8 cellular contexts compared by ENCODE assay signal in genomic region chr7:101077303-101078086, GRCh38. TPM values are rescaled to one million over a fixed set of nuclear protein-coding genes. Genes with fewer than 3 reads are reported as not detected.
DNase-seq lines count a peak whose midpoint lies in the region; ATAC-seq and TF ChIP-seq lines count a peak whose summit lies in the region.

No MANE protein-coding gene starts in this region.

- intact Hi-C loops in ascending aorta (cut with DNase I), result loop anchor here (5.0 kb wide), 1 partner anchor 180 kb away; the partner anchor contains the start of gene ACHE

- H3K36me3 ChIP-seq in ascending aorta, result no peaks in the 10 kb centered on the region

- no peaks in the 10 kb centered on the region for H3K4me1 ChIP-seq in ascending aorta

- H3K9me3 ChIP-seq in ascending aorta, result no peaks in the 10 kb centered on the region

- peak; percentile 69 for ATAC-seq in HG02798 (IDR thresholded peaks at IDR 0.05; ENCODE audit: poor library complexity, unreplicated experiment)

- no peak overlapping the region for H3K27ac ChIP-seq in ascending aorta

- H3K27me3 ChIP-seq in ascending aorta, result no peaks in the 10 kb centered on the region

- peak; percentile 93 for TF ChIP-seq CTCF in GM10266 (IDR thresholded peaks at IDR 0.05; ENCODE audit: control insufficient read depth, insufficient read depth, low read depth, missing control alignments)
- peak; percentile 77 to 90 (median 87) for TF ChIP-seq CTCF in ascending aorta (IDR thresholded peaks at IDR 0.05)

- H3K4me3 ChIP-seq in ascending aorta, result no peak overlapping the region

- DNase-seq in GM10266 (ENCODE audit: extremely low spot score) (peak; percentile 83), NCI-H2081 treated with DMSO at 0.1 percent for 48 hours (lab: John Stamatoyannopoulos, UW) (peak; percentile 64), T-helper 22 cell (ENCODE audit: low read depth) (peak; percentile 51), ascending aorta (ENCODE audit: low spot score in 2 of 2) (peak in 1 of 2 donors; percentile 86), iPS DF 4.7 (ENCODE audit: extremely low read depth, low spot score) (peak; percentile 91), cortex of kidney (lab: John Stamatoyannopoulos, UW) (no peak)
- peak; percentile 74 to 90 (median 75) for DNase-seq in stimulated activated CD4-positive, alpha-beta T cell treated with anti-CD3 and anti-CD28 coated beads, Interleukin-12 subunit alpha, Interleukin-12 subunit beta, amount 100 ng/mL, for 48 hours (ENCODE audit: low read depth in 2 of 3, low spot score in 1 of 3)

RNA-seq across cellular contexts. Expression of gene TRIM56, which starts 7.8 kb away (rescaled TPM):
- 29.6 TPM for total RNA-seq in ascending aorta

RNA-seq across cellular contexts. Expression of gene SERPINE1, which starts 49.4 kb away (rescaled TPM):
- total RNA-seq in ascending aorta, result 1,267 TPM

RNA-seq across cellular contexts. Expression of gene MUC17, which starts 57.6 kb away (rescaled TPM):
- not detected for total RNA-seq in ascending aorta
